Comparison of ENCODE assay signal across 8 cellular contexts in the genomic region with DNA sequence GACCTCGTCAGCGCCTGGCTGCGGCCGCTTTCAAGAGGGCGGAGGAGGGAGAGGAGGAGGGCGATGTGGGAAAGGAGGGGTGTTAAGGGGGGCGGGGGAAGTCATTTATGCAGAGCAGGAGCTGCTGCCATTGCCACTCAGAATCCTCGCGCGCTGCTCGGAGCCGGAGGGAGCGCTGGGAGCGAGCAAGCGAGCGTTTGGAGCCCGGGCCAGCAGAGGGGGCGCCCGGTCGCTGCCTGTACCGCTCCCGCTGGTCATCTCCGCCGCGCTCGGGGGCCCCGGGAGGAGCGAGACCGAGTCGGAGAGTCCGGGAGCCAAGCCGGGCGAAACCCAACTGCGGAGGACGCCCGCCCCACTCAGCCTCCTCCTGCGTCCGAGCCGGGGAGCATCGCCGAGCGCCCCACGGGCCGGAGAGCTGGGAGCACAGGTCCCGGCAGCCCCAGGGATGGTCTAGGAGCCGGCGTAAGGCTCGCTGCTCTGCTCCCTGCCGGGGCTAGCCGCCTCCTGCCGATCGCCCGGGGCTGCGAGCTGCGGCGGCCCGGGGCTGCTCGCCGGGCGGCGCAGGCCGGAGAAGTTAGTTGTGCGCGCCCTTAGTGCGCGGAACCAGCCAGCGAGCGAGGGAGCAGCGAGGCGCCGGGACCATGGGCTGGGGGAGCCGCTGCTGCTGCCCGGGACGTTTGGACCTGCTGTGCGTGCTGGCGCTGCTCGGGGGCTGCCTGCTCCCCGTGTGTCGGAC. TPM values are rescaled to one million over a fixed set of nuclear protein-coding genes. Genes with fewer than 3 reads are reported as not detected.
DNase-seq lines count a peak whose midpoint lies in the region; FAIRE-seq and TF ChIP-seq lines count a peak whose summit lies in the region.

A gene (plus strand): TSS at position 133 of the 736 bp plus-strand sequence. CDS start 509 bp downstream, at position 642.

- H3K4me3 ChIP-seq in astrocyte of the spinal cord (ENCODE audit: low read depth, low read length) (peak within 1 kb of the TSS; percentile 71), rectal smooth muscle tissue (ENCODE audit: low read length) (peak within 1 kb of the TSS; percentile 93)

- peaks cover 12% of the 10 kb centered on the region for H3K27me3 Mint-ChIP-seq in HFFc6 (ENCODE audit: insufficient read depth)

- peak within 1 kb of the TSS; percentile 52 for H3K9ac ChIP-seq in rectal smooth muscle tissue (ENCODE audit: low read length)

- no peaks in the 10 kb centered on the region for H3K4me1 ChIP-seq in rectal smooth muscle tissue (ENCODE audit: control insufficient read depth, insufficient read depth, low read length)

- H3K27ac Mint-ChIP-seq in HFFc6, result peak within 1 kb of the TSS; percentile 8; the same call in 1 of the 2 replicates

- in situ Hi-C loops in astrocyte of the spinal cord (cut with HindIII; ENCODE audit: low sequenced_read_pairs), result no loop called here

- peak; percentile 27 for FAIRE-seq in urothelium cell line (lab: Jason Lieb, UNC)

- H3K27me3 ChIP-seq in rectal smooth muscle tissue (ENCODE audit: control insufficient read depth, insufficient read depth, low read length), result no peaks in the 10 kb centered on the region

- H3K4me1 Mint-ChIP-seq in HFFc6 (ENCODE audit: low read depth), result peaks cover 16% of the 10 kb centered on the region

- no peak; the same call in 1 of the 2 replicates for TF ChIP-seq CTCF in HFFc6 (IDR thresholded peaks at IDR 0.05)
- peak; percentile 52 for TF ChIP-seq CTCF in astrocyte of the spinal cord (IDR thresholded peaks at IDR 0.05; ENCODE audit: low read depth, low read length)

- DNase-seq in EH (ENCODE audit: low read depth), result peak; percentile 89
- peak; percentile 76 for DNase-seq in HFFc6
- DNase-seq in NCI-H1092 treated with DMSO at 0.1 percent for 48 hours (lab: John Stamatoyannopoulos, UW), result peak; percentile 89
- peak; percentile 77 for DNase-seq in T-helper 9 cell
- peak; percentile 98 for DNase-seq in astrocyte of the spinal cord (ENCODE audit: low read depth, low spot score)
- peak; percentile 75 for DNase-seq in hepatic stellate cell (ENCODE audit: low spot score)
- DNase-seq in urothelium cell line (ENCODE audit: low spot score), result peak; percentile 92

- peak within 1 kb of the TSS; percentile 93 for H3K4me3 Mint-ChIP-seq in HFFc6

- no peaks in the 10 kb centered on the region for H3K36me3 Mint-ChIP-seq in HFFc6 (ENCODE audit: low read depth)

- H3K36me3 ChIP-seq in rectal smooth muscle tissue (ENCODE audit: control insufficient read depth, insufficient read depth, low read length), result no peaks in the 10 kb centered on the region

- H3K9me3 Mint-ChIP-seq in HFFc6, result no peaks in the 10 kb centered on the region

- H3K27ac ChIP-seq in rectal smooth muscle tissue (ENCODE audit: low read depth, low read length), result peak within 1 kb of the TSS; percentile 79

RNA-seq across cellular contexts. Expression of the gene that starts here (rescaled TPM):
- total RNA-seq in HFFc6 (2021; fragmentation: NEBNext Ultra II Directional; extraction: Animal tissue kit (Norgen Biotek cat#: 25700)), result under 1 TPM; 0.18 to 0.36 (median 0.22) TPM

Comparison
In these comparisons a context has a peak if more than half of its experiments do, and no peak if none do; other contexts are left out.
1. Peak in every context shown above with its lines: DNase-seq, H3K4me3 ChIP-seq and H3K27ac ChIP-seq.
2. Peak in DNase-seq in HFFc6; RNA of the gene not detected or under 1 TPM.